In genomic region chr10:6202684-6203330, GRCh38 we compare ENCODE assay signal across 1 cellular context.
TF ChIP-seq lines count a peak whose summit lies in the region.

PFKFB3 (plus strand) TSS chr10:6202932; CDS start chr10:6203261, 329 bp downstream.

TF ChIP-seq in H1, 55 proteins besides CTCF, POLR2A, EP300 and RAD21:
- TF ChIP-seq RBBP5 (IDR thresholded peaks at IDR 0.05; ENCODE audit: borderline replicate concordance, low read depth, low read length), result no peak
- no peak for TF ChIP-seq JUN (IDR thresholded peaks at IDR 0.05; ENCODE audit: low read depth, low read length)
- TF ChIP-seq ASH2L (IDR thresholded peaks at IDR 0.05; ENCODE audit: low read length), result peak; percentile 52
- peak; percentile 95 for TF ChIP-seq GTF2F1 (IDR thresholded peaks at IDR 0.05; ENCODE audit: borderline replicate concordance, low read depth, low read length)
- no peak for TF ChIP-seq BRCA1 (IDR thresholded peaks at IDR 0.05; ENCODE audit: low read depth, low read length)
- peak; percentile 90; the same call in 1 of the 2 replicates for TF ChIP-seq SP4 (IDR thresholded peaks at IDR 0.05; ENCODE audit: low read length)
- TF ChIP-seq CBX8 (IDR thresholded peaks at IDR 0.05; ENCODE audit: borderline replicate concordance, low read depth, low read length), result no peak
- TF ChIP-seq SRF (IDR thresholded peaks at IDR 0.05; ENCODE audit: low read depth, low read length), result 0 out of 2 replicates have a peak, but pooled peaks have one; percentile 5
- TF ChIP-seq CREB1 (IDR thresholded peaks at IDR 0.05), result peak; percentile 91
- TF ChIP-seq EZH2 (IDR thresholded peaks at IDR 0.05; ENCODE audit: low read depth, low read length, severe bottlenecking), result no peak
- no peak; the same call in 1 of the 2 replicates for TF ChIP-seq EGR1 (IDR thresholded peaks at IDR 0.05; ENCODE audit: borderline replicate concordance, low read depth, low read length)
- no peak for TF ChIP-seq KDM1A (IDR thresholded peaks at IDR 0.05; ENCODE audit: borderline replicate concordance, low read length)
- TF ChIP-seq RXRA (IDR thresholded peaks at IDR 0.05; ENCODE audit: insufficient read depth, low read depth, low read length), result no peak
- no peak for TF ChIP-seq JUND (IDR thresholded peaks at IDR 0.05; ENCODE audit: low read length)
- TF ChIP-seq TCF12 (IDR thresholded peaks at IDR 0.05; ENCODE audit: low read depth, low read length), result 0 out of 2 replicates have a peak, but pooled peaks have one; percentile 45
- TF ChIP-seq SUZ12 (IDR thresholded peaks at IDR 0.05; ENCODE audit: low read length), result no peak
- no peak for TF ChIP-seq CBX5 (IDR thresholded peaks at IDR 0.05; ENCODE audit: low read depth, low read length)
- peak; percentile 38; the same call in 1 of the 2 replicates for TF ChIP-seq ATF3 (IDR thresholded peaks at IDR 0.05; ENCODE audit: insufficient read depth, low read depth, low read length)
- no peak for TF ChIP-seq GABPA (IDR thresholded peaks at IDR 0.05; ENCODE audit: borderline replicate concordance, insufficient read depth, low read length)
- TF ChIP-seq RFX5 (IDR thresholded peaks at IDR 0.05; ENCODE audit: borderline replicate concordance, low read depth, low read length), result no peak
- TF ChIP-seq KDM5A (IDR thresholded peaks at IDR 0.05; ENCODE audit: low read length), result no peak
- TF ChIP-seq FOSL1 (IDR thresholded peaks at IDR 0.05; ENCODE audit: insufficient read depth, low read depth, low read length), result no peak
- peak; percentile 98 for TF ChIP-seq PHF8 (conservative IDR thresholded peaks at IDR 0.05; ENCODE audit: low read depth, low read length)
- peak; percentile 41; the same call in 1 of the 2 replicates for TF ChIP-seq BACH1 (IDR thresholded peaks at IDR 0.05; ENCODE audit: low read length)
- TF ChIP-seq CHD7 (IDR thresholded peaks at IDR 0.05; ENCODE audit: insufficient replicate concordance, low read length), result no peak
- no peak for TF ChIP-seq ATF2 (IDR thresholded peaks at IDR 0.05; ENCODE audit: low read length)
- no peak for TF ChIP-seq BCL11A (IDR thresholded peaks at IDR 0.05; ENCODE audit: low read depth in 2 of 2, low read length in 2 of 2)
- TF ChIP-seq E2F6 (IDR thresholded peaks at IDR 0.05), result peak; percentile 52
- TF ChIP-seq MAX (IDR thresholded peaks at IDR 0.05), result peak; percentile 92
- peak in 1 of 2 experiments; percentile 75; a peak in 2 of 4 replicates for TF ChIP-seq SIN3A (conservative IDR thresholded peaks at IDR 0.05 in 1 of 2, IDR thresholded peaks at IDR 0.05 in 1 of 2; ENCODE audit: low read depth in 1 of 2, low read length in 2 of 2)
- peak; percentile 51; the same call in 1 of the 2 replicates for TF ChIP-seq YY1 (IDR thresholded peaks at IDR 0.05; ENCODE audit: low read depth, low read length)
- TF ChIP-seq SIRT6 (IDR thresholded peaks at IDR 0.05; ENCODE audit: low read length), result no peak
- TF ChIP-seq ZNF274 (IDR thresholded peaks at IDR 0.05; ENCODE audit: borderline replicate concordance, extremely low read depth, low read length), result no peak
- no peak for TF ChIP-seq SAP30 (IDR thresholded peaks at IDR 0.05; ENCODE audit: insufficient read depth, insufficient replicate concordance, low read length)
- peak; percentile 36 for TF ChIP-seq RNF2 (IDR thresholded peaks at IDR 0.05; ENCODE audit: borderline replicate concordance, low read depth, low read length, missing control alignments, poor library complexity, severe bottlenecking)
- peak; percentile 97 for TF ChIP-seq TEAD4 (IDR thresholded peaks at IDR 0.05; ENCODE audit: low read depth, low read length)
- TF ChIP-seq CEBPB (IDR thresholded peaks at IDR 0.05; ENCODE audit: low read depth, low read length), result no peak
- 0 out of 2 replicates have a peak, but pooled peaks have one; percentile 5 for TF ChIP-seq NRF1 (IDR thresholded peaks at IDR 0.05; ENCODE audit: low read depth, low read length)
- 0 out of 2 replicates have a peak, but pooled peaks have one; percentile 17 for TF ChIP-seq USF2 (IDR thresholded peaks at IDR 0.05; ENCODE audit: low read length)
- TF ChIP-seq CHD2 (IDR thresholded peaks at IDR 0.05; ENCODE audit: low read length), result peak; percentile 66; the same call in 1 of the 2 replicates
- TF ChIP-seq SP1 (IDR thresholded peaks at IDR 0.05; ENCODE audit: low read depth, low read length), result peak; percentile 66; the same call in 1 of the 2 replicates
- TF ChIP-seq SP2 (IDR thresholded peaks at IDR 0.05; ENCODE audit: low read length), result no peak
- TF ChIP-seq TAF7 (optimal IDR thresholded peaks at IDR 0.05; ENCODE audit: borderline replicate concordance, low read depth, low read length), result peak; percentile 76
- TF ChIP-seq TAF1 (IDR thresholded peaks at IDR 0.05; ENCODE audit: low read depth, low read length), result peak; percentile 97
- no peak for TF ChIP-seq HDAC6 (IDR thresholded peaks at IDR 0.05; ENCODE audit: low read depth, low read length)
- peak; percentile 7 to 71; a peak in 1 of 4 replicates for TF ChIP-seq HDAC2 (IDR thresholded peaks at IDR 0.05; ENCODE audit: borderline replicate concordance in 1 of 2, low read depth in 2 of 2, low read length in 2 of 2)
- TF ChIP-seq SIX5 (IDR thresholded peaks at IDR 0.05; ENCODE audit: low read depth, low read length), result no peak
- no peak for TF ChIP-seq POU5F1 (IDR thresholded peaks at IDR 0.05; ENCODE audit: low read depth, low read length)
- no peak for TF ChIP-seq CHD1 (IDR thresholded peaks at IDR 0.05; ENCODE audit: low read depth, low read length)
- peak; percentile 56 for TF ChIP-seq KDM4A (IDR thresholded peaks at IDR 0.05; ENCODE audit: low read depth, low read length, severe bottlenecking)
- no peak for TF ChIP-seq CTBP2 (IDR thresholded peaks at IDR 0.05; ENCODE audit: borderline replicate concordance, insufficient read depth, insufficient read length, low read length)
- no peak for TF ChIP-seq NANOG (IDR thresholded peaks at IDR 0.05; ENCODE audit: insufficient read depth, low read depth, low read length, poor library complexity, severe bottlenecking)
- peak; percentile 98 for TF ChIP-seq POLR2AphosphoS5 (IDR thresholded peaks at IDR 0.05; ENCODE audit: low read depth, low read length)
- TF ChIP-seq TBP (IDR thresholded peaks at IDR 0.05; ENCODE audit: low read depth, low read length), result peak; percentile 97
- TF ChIP-seq MAFK (IDR thresholded peaks at IDR 0.05; ENCODE audit: low read depth, low read length), result no peak
